Comparison of ENCODE assay signal across 2 cellular contexts in genomic region chr4:182448281-182449151, GRCh38.
TF ChIP-seq lines count a peak whose summit lies in the region.

No MANE protein-coding gene starts in this region.

TF ChIP-seq in IMR-90, 13 proteins besides CTCF, POLR2A, EP300 and RAD21 (continued from another document):
- no peak for TF ChIP-seq RCOR1 (IDR thresholded peaks at IDR 0.05; ENCODE audit: insufficient replicate concordance, low read length)
- TF ChIP-seq CHD1 (IDR thresholded peaks at IDR 0.05; ENCODE audit: low read depth, low read length) = no peak
- TF ChIP-seq SMC3 (IDR thresholded peaks at IDR 0.05; ENCODE audit: low read depth, low read length) = 0 out of 2 replicates have a peak, but pooled peaks have one; percentile 6
- TF ChIP-seq FOS (IDR thresholded peaks at IDR 0.05; ENCODE audit: low read depth, low read length) = 0 out of 2 replicates have a peak, but pooled peaks have one; percentile 2
- TF ChIP-seq RFX5 (IDR thresholded peaks at IDR 0.05; ENCODE audit: low read depth, low read length) = no peak

TF ChIP-seq in GM12878, 131 proteins besides CTCF, POLR2A, EP300 and RAD21 (continued from another document):
- TF ChIP-seq SUZ12 (IDR thresholded peaks at IDR 0.05; ENCODE audit: unreplicated experiment) = peak; percentile 13
